13 cellular contexts compared by ENCODE assay signal in genomic region chr16:20023190-20023589, GRCh38. TPM values are rescaled to one million over a fixed set of nuclear protein-coding genes. Genes with fewer than 3 reads are reported as not detected.
DNase-seq lines count a peak whose midpoint lies in the region; ATAC-seq and TF ChIP-seq lines count a peak whose summit lies in the region.
"Had no signal": no experiment of that assay in that cellular context is flagged by ENCODE, and none has a peak within 500 bp of the region (broad histone marks: within the 10 kb centered on the region; RNA-seq: fewer than 3 reads in every experiment).

No MANE protein-coding gene starts in this region.

- H3K27ac ChIP-seq in IMR-90 (ENCODE audit: insufficient read depth, low read length) (no peak overlapping the region), PC-3 (ENCODE audit: low read length) (no peak overlapping the region)
- H3K27ac ChIP-seq: heart right ventricle had no signal

- DNase-seq in IMR-90: peak; percentile 17
- DNase-seq in PC-3: peak; percentile 41
- DNase-seq in dermis microvascular lymphatic vessel endothelial cell (ENCODE audit: low read depth in 2 of 2): peak; percentile 4 to 10
- DNase-seq in myocyte (ENCODE audit: low read depth): peak; percentile 32
- no peak for DNase-seq in stimulated activated CD8-positive, alpha-beta memory T cell treated with anti-CD3 and anti-CD28 coated beads, Interleukin-4, amount 100 ng/mL, for 48 hours
- no peak for DNase-seq in stimulated activated effector memory CD8-positive, alpha-beta T cell treated with anti-CD3 and anti-CD28 coated beads, Interleukin-12 subunit alpha, Interleukin-12 subunit beta, amount 100 ng/mL, for 72 hours (ENCODE audit: low spot score in 2 of 2)
- DNase-seq: activated effector memory CD4-positive, alpha-beta T cell treated with Interleukin-2 at 50 U/mL for 16 hours; heart right ventricle; NCI-H226; retina had no signal

- H3K4ac ChIP-seq in IMR-90 (ENCODE audit: low read depth, low read length): no peak overlapping the region

- ATAC-seq in IMR-90 (ENCODE audit: low read depth): no peak
- ATAC-seq in PC-3: no peak
- ATAC-seq in GM21619 (IDR thresholded peaks at IDR 0.05; ENCODE audit: unreplicated experiment): no peak
- ATAC-seq in stimulated activated effector memory CD8-positive, alpha-beta T cell treated with anti-CD3 and anti-CD28 coated beads, Interleukin-12 subunit alpha, Interleukin-12 subunit beta, amount 100 ng/mL, for 72 hours: no peak
- ATAC-seq: heart right ventricle had no signal

- no peaks in the 10 kb centered on the region for H3K36me3 Mint-ChIP-seq in stimulated activated effector memory CD8-positive, alpha-beta T cell treated with anti-CD3 and anti-CD28 coated beads, Interleukin-12 subunit alpha, Interleukin-12 subunit beta, amount 100 ng/mL, for 72 hours

- H3K9me3 ChIP-seq in IMR-90 (ENCODE audit: control insufficient read depth, insufficient read depth, low read length) (no peaks in the 10 kb centered on the region), PC-3 (ENCODE audit: low read length) (no peaks in the 10 kb centered on the region)

- no peak overlapping the region for H3K27ac Mint-ChIP-seq in stimulated activated effector memory CD8-positive, alpha-beta T cell treated with anti-CD3 and anti-CD28 coated beads, Interleukin-12 subunit alpha, Interleukin-12 subunit beta, amount 100 ng/mL, for 72 hours

- no peak overlapping the region for H2BK5ac ChIP-seq in IMR-90 (ENCODE audit: low read depth, low read length, poor library complexity, severe bottlenecking)

- no peak for TF ChIP-seq RAD21 in IMR-90 (IDR thresholded peaks at IDR 0.05; ENCODE audit: low read length)

- H2BK20ac ChIP-seq in IMR-90 (ENCODE audit: low read depth, low read length): no peak overlapping the region

- no peak overlapping the region for H3K9ac ChIP-seq in IMR-90 (ENCODE audit: low read depth, low read length)
- no peak overlapping the region for H3K9ac ChIP-seq in PC-3 (ENCODE audit: low read length)

- H3K79me2 ChIP-seq in PC-3 (ENCODE audit: low read length): no peaks in the 10 kb centered on the region

- CTCF ChIA-PET in IMR-90 (lab: Yijun Ruan, JAX): no interaction called here
- CTCF ChIA-PET in PC-3 (lab: Charles Lee): no interaction called here

- TF ChIP-seq POLR2A in IMR-90 (IDR thresholded peaks at IDR 0.05; ENCODE audit: low read depth, low read length): no peak

- H3K4me1 ChIP-seq in IMR-90 (ENCODE audit: control insufficient read depth, insufficient read depth, low read length): no peaks in the 10 kb centered on the region
- H3K4me1 ChIP-seq in PC-3 (ENCODE audit: insufficient read depth, low read length): no peaks in the 10 kb centered on the region
- H3K4me1 ChIP-seq: heart right ventricle had no signal

- peaks cover 6% of the 10 kb centered on the region for H3K9me3 Mint-ChIP-seq in stimulated activated effector memory CD8-positive, alpha-beta T cell treated with anti-CD3 and anti-CD28 coated beads, Interleukin-12 subunit alpha, Interleukin-12 subunit beta, amount 100 ng/mL, for 72 hours

- H3K9me1 ChIP-seq in IMR-90 (ENCODE audit: insufficient read depth, low read length): no peaks in the 10 kb centered on the region

- no peaks in the 10 kb centered on the region for H3K4me1 Mint-ChIP-seq in stimulated activated effector memory CD8-positive, alpha-beta T cell treated with anti-CD3 and anti-CD28 coated beads, Interleukin-12 subunit alpha, Interleukin-12 subunit beta, amount 100 ng/mL, for 72 hours

- H3K56ac ChIP-seq in IMR-90 (ENCODE audit: extremely low read depth, insufficient read depth, low read length): no peak overlapping the region

- no peak overlapping the region for H2AK5ac ChIP-seq in IMR-90 (ENCODE audit: low read depth, low read length)

- no peaks in the 10 kb centered on the region for H3K79me1 ChIP-seq in IMR-90 (ENCODE audit: low read depth in 1 of 2, low read length in 2 of 2)

- H3K23ac ChIP-seq in IMR-90 (ENCODE audit: low read depth, low read length): no peak overlapping the region

- no CpG with 5 or more reads among the region's 1 CpG for WGBS in IMR-90 (ENCODE audit: extremely low coverage in 2 of 2, insufficient read length in 1 of 2), 2 experiments

- no peak overlapping the region for H2BK120ac ChIP-seq in IMR-90 (ENCODE audit: low read depth, low read length)

- H3K9me2 ChIP-seq in PC-3 (replicated peaks; ENCODE audit: low read length): no peaks in the 10 kb centered on the region

- H2AFZ ChIP-seq in IMR-90 (replicated peaks; ENCODE audit: low read length, poor library complexity) (no peak overlapping the region), PC-3 (ENCODE audit: low read length) (no peak overlapping the region)

- no peak overlapping the region for H3K18ac ChIP-seq in IMR-90 (ENCODE audit: low read depth, low read length)

- no peak overlapping the region for H2AK9ac ChIP-seq in IMR-90 (replicated peaks; ENCODE audit: low read depth, low read length, poor library complexity)

- no peak overlapping the region for H3K4me3 Mint-ChIP-seq in stimulated activated effector memory CD8-positive, alpha-beta T cell treated with anti-CD3 and anti-CD28 coated beads, Interleukin-12 subunit alpha, Interleukin-12 subunit beta, amount 100 ng/mL, for 72 hours

- H4K91ac ChIP-seq in IMR-90 (ENCODE audit: insufficient read depth, low read depth, low read length): no peak overlapping the region

- H3K14ac ChIP-seq in IMR-90 (replicated peaks; ENCODE audit: low read depth, low read length): no peak overlapping the region

- BruUV-seq in IMR-90 (replicated peaks; lab: Mats Ljungman, UMichigan): no TSS peak
- BruUV-seq in PC-3 (replicated peaks; lab: Mats Ljungman, UMichigan): no TSS peak

- TF ChIP-seq CTCF in IMR-90 (conservative IDR thresholded peaks at IDR 0.05; ENCODE audit: low read depth, low read length): no peak
- TF ChIP-seq CTCF in PC-3 (conservative IDR thresholded peaks at IDR 0.05; ENCODE audit: low read depth, low read length): no peak

- no peak overlapping the region for H4K8ac ChIP-seq in IMR-90 (ENCODE audit: low read depth in 2 of 2, low read length in 2 of 2)

- POLR2A ChIA-PET in IMR-90 (lab: Charles Lee; ENCODE audit: unreplicated experiment): no interaction called here
- POLR2A ChIA-PET in PC-3 (lab: Charles Lee; ENCODE audit: unreplicated experiment): no interaction called here

- no peaks in the 10 kb centered on the region for H4K20me1 ChIP-seq in IMR-90 (ENCODE audit: insufficient read depth, low read length)
- H4K20me1 ChIP-seq in PC-3 (ENCODE audit: low read length): no peaks in the 10 kb centered on the region

- H2BK15ac ChIP-seq in IMR-90 (ENCODE audit: low read depth, low read length): no peak overlapping the region

- H3K4me3 ChIP-seq in IMR-90 (ENCODE audit: insufficient read depth, low read depth, low read length) (no peak overlapping the region), PC-3 (ENCODE audit: low read length) (no peak overlapping the region)
- H3K4me3 ChIP-seq: heart right ventricle had no signal

- H3F3A ChIP-seq in PC-3 (ENCODE audit: low read length, unreplicated experiment): no peaks in the 10 kb centered on the region

- H3K27me3 ChIP-seq in IMR-90 (ENCODE audit: control insufficient read depth, insufficient read depth, low read length) (no peaks in the 10 kb centered on the region), PC-3 (ENCODE audit: low read length) (no peaks in the 10 kb centered on the region)

- no peak overlapping the region for H3K4me2 ChIP-seq in IMR-90 (ENCODE audit: low read depth, low read length)
- no peak overlapping the region for H3K4me2 ChIP-seq in PC-3 (ENCODE audit: low read length)

- intact Hi-C loops in IMR-90 (cut with micrococcal nuclease): no loop called here
- intact Hi-C loops in PC-3 (cut with micrococcal nuclease): no loop called here

- in situ Hi-C loops in IMR-90 (cut with MboI; ENCODE audit: low sequenced_read_pairs): no loop called here

- H3K36me3 ChIP-seq in IMR-90 (ENCODE audit: control insufficient read depth, insufficient read depth, low read length): no peaks in the 10 kb centered on the region
- H3K36me3 ChIP-seq in PC-3 (ENCODE audit: low read depth, low read length): no peaks in the 10 kb centered on the region
- H3K36me3 ChIP-seq: heart right ventricle had no signal

- dilution Hi-C loops in IMR-90 (cut with HindIII; ENCODE audit: low sequenced_read_pairs, unreplicated experiment): no loop called here

- no peak overlapping the region for H4K5ac ChIP-seq in IMR-90 (ENCODE audit: low read depth, low read length)

TF ChIP-seq in IMR-90, 13 proteins besides CTCF, POLR2A, EP300 and RAD21 (continues in another document):
- TF ChIP-seq MAZ (IDR thresholded peaks at IDR 0.05; ENCODE audit: borderline replicate concordance, low read depth, low read length) (no peak), FOS (IDR thresholded peaks at IDR 0.05; ENCODE audit: low read depth, low read length) (no peak), CHD1 (IDR thresholded peaks at IDR 0.05; ENCODE audit: low read depth, low read length) (no peak), MXI1 (IDR thresholded peaks at IDR 0.05; ENCODE audit: borderline replicate concordance, low read depth, low read length) (no peak), NFE2L2 (IDR thresholded peaks at IDR 0.05; ENCODE audit: low read depth, low read length) (no peak), SMC3 (IDR thresholded peaks at IDR 0.05; ENCODE audit: low read depth, low read length) (no peak), RCOR1 (IDR thresholded peaks at IDR 0.05; ENCODE audit: insufficient replicate concordance, low read length) (no peak)
- TF ChIP-seq, protein P1, sequence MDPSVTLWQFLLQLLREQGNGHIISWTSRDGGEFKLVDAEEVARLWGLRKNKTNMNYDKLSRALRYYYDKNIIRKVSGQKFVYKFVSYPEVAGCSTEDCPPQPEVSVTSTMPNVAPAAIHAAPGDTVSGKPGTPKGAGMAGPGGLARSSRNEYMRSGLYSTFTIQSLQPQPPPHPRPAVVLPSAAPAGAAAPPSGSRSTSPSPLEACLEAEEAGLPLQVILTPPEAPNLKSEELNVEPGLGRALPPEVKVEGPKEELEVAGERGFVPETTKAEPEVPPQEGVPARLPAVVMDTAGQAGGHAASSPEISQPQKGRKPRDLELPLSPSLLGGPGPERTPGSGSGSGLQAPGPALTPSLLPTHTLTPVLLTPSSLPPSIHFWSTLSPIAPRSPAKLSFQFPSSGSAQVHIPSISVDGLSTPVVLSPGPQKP (IDR thresholded peaks at IDR 0.05; ENCODE audit: borderline replicate concordance, low read depth, low read length): no peak

RNA-seq across cellular contexts. Expression of gene GPR139, which starts 50.5 kb away (rescaled TPM):
- total RNA-seq in IMR-90 (2012; rRNA removed) (not detected in 2 replicates), PC-3 (2014; rRNA removed) (not detected in 2 replicates), dermis microvascular lymphatic vessel endothelial cell (not detected in 2 replicates), myocyte (not detected in 2 replicates)
- polyA plus RNA-seq in IMR-90 (2012; rRNA removed): not detected in 2 replicates
- not detected in 2 replicates for polyA plus RNA-seq in IMR-90 (2012; cell fraction: cytosol; rRNA removed)
- polyA plus RNA-seq in IMR-90 (2012; cell fraction: nucleus; rRNA removed; ENCODE audit: low replicate concordance): not detected in 2 replicates
- polyA plus RNA-seq in myocyte (2012): not detected
- total RNA-seq: H4, heart right ventricle, mononuclear cell had no signal
- polyA plus RNA-seq: heart right ventricle had no signal

Comparison
In these comparisons a context has a peak if more than half of its experiments do, and no peak if none do; other contexts are left out.
1. DNase-seq: peak in IMR-90 (single experiment), PC-3 (single experiment), dermis microvascular lymphatic vessel endothelial cell (2 of 2) and myocyte (single experiment); none in stimulated activated CD8-positive, alpha-beta memory T cell treated with anti-CD3 and anti-CD28 coated beads, Interleukin-4, amount 100 ng/mL, for 48 hours (single experiment) and stimulated activated effector memory CD8-positive, alpha-beta T cell treated with anti-CD3 and anti-CD28 coated beads, Interleukin-12 subunit alpha, Interleukin-12 subunit beta, amount 100 ng/mL, for 72 hours (0 of 2).